Comparison of ENCODE assay signal across 10 cellular contexts in genomic region chr5:6525910-6526309, GRCh38.
DNase-seq lines count a peak whose midpoint lies in the region; ATAC-seq, FAIRE-seq and TF ChIP-seq lines count a peak whose summit lies in the region.
"Had no signal": no experiment of that assay in that cellular context is flagged by ENCODE, and none has a peak within 500 bp of the region (broad histone marks: within the 10 kb centered on the region; RNA-seq: fewer than 3 reads in every experiment).

No MANE protein-coding gene starts in this region.

- no peak for TF ChIP-seq EP300 in A549 (IDR thresholded peaks at IDR 0.05)

- H3K9me2 ChIP-seq in OCI-LY1 (ENCODE audit: low read depth, low read length) = no peaks in the 10 kb centered on the region

- no peaks in the 10 kb centered on the region for H3K4me1 ChIP-seq in A549
- H3K4me1 ChIP-seq in OCI-LY1 (ENCODE audit: insufficient read depth, low read length, severe bottlenecking) = no peaks in the 10 kb centered on the region
- H3K4me1 ChIP-seq in heart left ventricle = no peaks in the 10 kb centered on the region

- WGBS in A549 (ENCODE audit: missing lambda C conversion rate) = 48% methylated on average over 9 of the region's 9 CpGs
- 49 to 61% (median 55%) methylated on average over 9 of the region's 9 CpGs for WGBS in heart left ventricle, 4 donors

- TF ChIP-seq POLR2A in A549 (IDR thresholded peaks at IDR 0.05; ENCODE audit: low read length) (no peak), heart left ventricle (IDR thresholded peaks at IDR 0.05) (no peak)

- H3K79me2 ChIP-seq in OCI-LY1 (ENCODE audit: insufficient read depth, low read length) = no peaks in the 10 kb centered on the region

- intact Hi-C loops in heart left ventricle (cut with DNase I) = loop anchor here in 5 of 10 donors (5.0 to 10.0 kb wide), 6 partner anchors 221 to 1034 kb away; no protein-coding TSS in a partner anchor

- H3K27ac ChIP-seq in A549 (no peak overlapping the region), OCI-LY1 (ENCODE audit: low read depth, low read length, poor library complexity, severe bottlenecking) (no peak overlapping the region), heart left ventricle (no peak overlapping the region)

- no peak overlapping the region for H3K4me2 ChIP-seq in A549
- H3K4me2 ChIP-seq in OCI-LY1 (ENCODE audit: low read length) = no peak overlapping the region

- ATAC-seq in A549 (peak in 1 of 2 experiments; percentile 77; a peak in 3 of 6 replicates), GM18511 (IDR thresholded peaks at IDR 0.05; ENCODE audit: unreplicated experiment) (peak; percentile 50), heart left ventricle (peak; percentile 63 to 87 (median 73)), GM19395 (IDR thresholded peaks at IDR 0.05; ENCODE audit: unreplicated experiment) (no peak)
- no peak for ATAC-seq in stimulated activated naive CD8-positive, alpha-beta T cell treated with anti-CD3 and anti-CD28 coated beads, Interleukin-15, Interleukin-2, amounts not matched to agents 100 U/mL and 50 U/mL, for 24 hours

- no peaks in the 10 kb centered on the region for H3K36me3 ChIP-seq in OCI-LY1 (ENCODE audit: insufficient read depth, low read length)
- no peaks in the 10 kb centered on the region for H3K36me3 ChIP-seq in heart left ventricle

- peak; percentile 37 for TF ChIP-seq CTCF in A549 (IDR thresholded peaks at IDR 0.05)
- 0 out of 2 replicates have a peak, but pooled peaks have one; percentile 9 for TF ChIP-seq CTCF in OCI-LY1 (IDR thresholded peaks at IDR 0.05; ENCODE audit: low read length)
- TF ChIP-seq CTCF in heart left ventricle (IDR thresholded peaks at IDR 0.05) = peak in 11 of 12 donors; percentile 22 to 51 (median 41)

- H3K4me3 ChIP-seq in A549 (no peak overlapping the region), OCI-LY1 (ENCODE audit: low read depth, low read length, poor library complexity, severe bottlenecking) (no peak overlapping the region), heart left ventricle (no peak overlapping the region)

- no peak overlapping the region for H3K9ac ChIP-seq in OCI-LY1 (ENCODE audit: low read length)

- H2AFZ ChIP-seq in OCI-LY1 (ENCODE audit: low read length) = no peak overlapping the region

- no peak for FAIRE-seq in A549 (lab: Jason Lieb, UNC)
- FAIRE-seq: astrocyte had no signal

- DNase-seq in A549 (ENCODE audit: low read depth in 1 of 2, low spot score in 1 of 2) = peak; percentile 38 to 40
- no peak for DNase-seq in heart left ventricle
- DNase-seq in middle frontal gyrus (ENCODE audit: extremely low spot score, low spot score) = no peak
- no peak for DNase-seq in stimulated activated naive CD8-positive, alpha-beta T cell treated with anti-CD3 and anti-CD28 coated beads, Interleukin-15, Interleukin-2, amounts not matched to agents 100 U/mL and 50 U/mL, for 24 hours
- DNase-seq in NCI-H1694 treated with DMSO at 0.1 percent for 48 hours (lab: John Stamatoyannopoulos, UW) = no peak
- DNase-seq: NCI-H1694 had no signal

- H3K27me3 ChIP-seq in OCI-LY1 (ENCODE audit: insufficient read depth, low read length) = peaks cover 8% of the 10 kb centered on the region; the same call in 1 of the 2 replicates
- H3K27me3 ChIP-seq in heart left ventricle = no peaks in the 10 kb centered on the region

- no peaks in the 10 kb centered on the region for H4K20me1 ChIP-seq in OCI-LY1 (ENCODE audit: insufficient read depth, low read length)

- peak; percentile 40 to 57; a peak in 3 of 5 replicates for TF ChIP-seq RAD21 in A549 (conservative IDR thresholded peaks at IDR 0.05 in 1 of 2, IDR thresholded peaks at IDR 0.05 in 1 of 2)

- POLR2A ChIA-PET in A549 (lab: Yijun Ruan, JAX) = no interaction called here

- CTCF ChIA-PET in A549 (lab: Yijun Ruan, JAX) = interaction anchor here (0.7 kb wide), 1 partner anchor 15 kb away, joined by 3 read pairs; no protein-coding TSS in a partner anchor

- H3K9me3 ChIP-seq in A549 = 0 out of 3 replicates have a peak, but pooled peaks cover 5% of the 10 kb centered on the region
- no peaks in the 10 kb centered on the region for H3K9me3 ChIP-seq in OCI-LY1 (ENCODE audit: low read length)
- no peaks in the 10 kb centered on the region for H3K9me3 ChIP-seq in heart left ventricle

- H3F3A ChIP-seq in OCI-LY1 (ENCODE audit: insufficient read depth, low read length) = no peaks in the 10 kb centered on the region

TF ChIP-seq in A549, 52 proteins besides CTCF, POLR2A, EP300 and RAD21:
- TF ChIP-seq SMC3 (IDR thresholded peaks at IDR 0.05) (peak; percentile 24; the same call in 1 of the 3 replicates), E2F6 (IDR thresholded peaks at IDR 0.05; ENCODE audit: borderline replicate concordance, low read depth) (no peak), TFCP2L1 (CRISPR knock-in tag; IDR thresholded peaks at IDR 0.05) (no peak), USF2 (IDR thresholded peaks at IDR 0.05) (no peak), REST (IDR thresholded peaks at IDR 0.05) (no peak), RFX5 (IDR thresholded peaks at IDR 0.05) (no peak)
TF ChIP-seq in A549: peak in this region for 1.

Comparison
In these comparisons a context has a peak if more than half of its experiments do, and no peak if none do; other contexts are left out.
1. ATAC-seq: peak in GM18511 (single experiment) and heart left ventricle (4 of 4); none in stimulated activated naive CD8-positive, alpha-beta T cell treated with anti-CD3 and anti-CD28 coated beads, Interleukin-15, Interleukin-2, amounts not matched to agents 100 U/mL and 50 U/mL, for 24 hours (single experiment) and GM19395 (single experiment).
2. DNase-seq: peak in A549 (2 of 2); none in heart left ventricle (0 of 5), middle frontal gyrus (single experiment), stimulated activated naive CD8-positive, alpha-beta T cell treated with anti-CD3 and anti-CD28 coated beads, Interleukin-15, Interleukin-2, amounts not matched to agents 100 U/mL and 50 U/mL, for 24 hours (single experiment) and NCI-H1694 treated with DMSO at 0.1 percent for 48 hours (single experiment).
3. Peak in every context shown above with its lines, with median percentiles within 50 percentile points of each other: CTCF ChIP-seq.